ENCODE assay signal across 7 cellular contexts in the genomic region with DNA sequence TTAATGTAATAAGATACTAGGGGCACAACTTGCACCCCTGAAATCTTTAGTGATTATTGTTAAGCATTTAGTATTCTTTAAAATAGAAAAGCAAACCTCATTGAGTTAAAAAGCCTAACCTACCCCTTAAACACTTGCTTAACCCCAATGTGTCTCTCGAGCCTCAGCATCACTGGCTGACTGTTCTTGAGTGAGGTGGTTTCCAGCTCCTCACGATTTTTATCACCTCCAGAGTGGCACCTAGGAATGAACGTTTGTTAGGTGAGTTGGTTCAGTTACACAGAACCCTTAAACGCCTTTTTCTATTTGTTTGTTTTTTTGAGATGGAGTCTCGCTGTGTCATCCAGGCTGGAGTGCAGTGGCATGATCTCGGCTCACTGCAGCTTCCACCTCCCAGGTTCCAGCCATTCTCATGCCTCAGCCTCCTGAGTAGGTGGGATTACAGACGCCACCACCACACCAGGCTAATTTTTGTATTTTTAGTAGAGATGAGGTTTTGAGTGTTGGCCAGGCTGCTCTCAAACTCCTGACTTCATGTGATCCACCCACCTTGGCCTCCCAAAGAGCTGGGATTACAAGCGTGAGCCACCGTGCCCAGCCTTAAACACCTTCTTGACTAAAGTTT.
"Had no signal": no experiment of that assay in that cellular context is flagged by ENCODE, and none has a peak within 500 bp of the region (broad histone marks: within the 10 kb centered on the region; RNA-seq: fewer than 3 reads in every experiment).

No MANE protein-coding gene starts in this region.

- DNase-seq: foreskin melanocyte, heart left ventricle, SIG-M5, transverse colon had no signal

- H3K27ac ChIP-seq: breast epithelium, heart left ventricle, transverse colon had no signal

- H3K27me3 ChIP-seq: breast epithelium, heart left ventricle, transverse colon had no signal

- H3K9me3 Mint-ChIP-seq: activated naive CD4-positive, alpha-beta T cell treated with anti-CD3 and anti-CD28 coated beads, Interleukin-2, amount 50 U/mL, for 72 hours had no signal

- H3K27ac Mint-ChIP-seq: activated naive CD4-positive, alpha-beta T cell treated with anti-CD3 and anti-CD28 coated beads, Interleukin-2, amount 50 U/mL, for 72 hours had no signal

- H3K4me3 ChIP-seq: breast epithelium, heart left ventricle, skin epidermis, transverse colon had no signal

- H3K36me3 ChIP-seq: breast epithelium had no signal

- H3K9me3 ChIP-seq: breast epithelium, heart left ventricle, transverse colon had no signal

- ATAC-seq: activated naive CD4-positive, alpha-beta T cell treated with anti-CD3 and anti-CD28 coated beads, Interleukin-2, amount 50 U/mL, for 72 hours; heart left ventricle had no signal
